Comparison of ENCODE assay signal across 1 cellular context in the genomic region with DNA sequence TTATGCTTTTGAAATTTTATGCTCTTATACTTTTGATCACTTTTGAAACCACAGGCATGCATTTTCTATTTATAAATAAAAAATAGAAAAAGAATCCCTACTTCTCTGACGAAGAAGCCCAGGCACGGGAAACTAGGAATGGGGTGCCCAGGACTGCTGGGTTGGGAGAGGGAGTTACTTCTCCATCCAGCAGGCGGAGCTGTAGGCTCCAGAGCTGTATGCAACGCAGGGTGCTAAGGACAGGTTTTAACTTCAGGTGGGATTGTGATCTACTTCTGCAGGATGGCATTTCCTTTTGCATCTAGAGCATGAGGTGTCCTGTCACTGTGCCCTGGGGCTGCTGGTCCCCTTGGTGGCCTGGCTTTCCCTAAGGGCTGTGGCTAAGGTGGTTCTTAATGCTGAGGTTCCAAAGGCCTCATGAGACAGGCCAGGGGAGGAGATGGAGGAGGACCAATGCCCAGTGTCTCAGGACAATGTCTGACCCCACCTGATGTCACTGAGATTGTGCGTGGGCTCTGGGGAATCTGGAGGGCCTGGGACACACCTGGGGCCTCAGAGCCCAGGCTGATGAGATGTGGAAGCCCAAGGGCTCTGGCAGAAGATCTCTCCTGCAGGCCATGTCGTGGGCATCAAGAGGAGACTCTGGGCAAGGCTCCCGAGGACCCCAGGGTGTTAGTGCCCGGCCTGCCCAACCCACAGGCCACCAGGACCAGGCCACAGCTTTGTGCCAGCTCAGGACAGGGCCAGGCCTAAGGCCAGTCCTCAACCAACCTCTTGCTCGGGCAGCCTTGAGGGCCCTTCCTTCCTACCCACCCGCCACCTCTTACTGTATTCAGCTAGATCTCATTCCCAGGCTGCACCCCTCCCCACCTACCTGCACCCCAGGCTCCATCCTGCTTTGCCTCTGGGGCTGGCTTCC.
TF ChIP-seq lines count a peak whose summit lies in the region.

No MANE protein-coding gene starts in this region.

TF ChIP-seq in HepG2, 621 proteins besides CTCF, POLR2A, EP300 and RAD21 (continued from another document and continues in another):
- TF ChIP-seq, protein P1, sequence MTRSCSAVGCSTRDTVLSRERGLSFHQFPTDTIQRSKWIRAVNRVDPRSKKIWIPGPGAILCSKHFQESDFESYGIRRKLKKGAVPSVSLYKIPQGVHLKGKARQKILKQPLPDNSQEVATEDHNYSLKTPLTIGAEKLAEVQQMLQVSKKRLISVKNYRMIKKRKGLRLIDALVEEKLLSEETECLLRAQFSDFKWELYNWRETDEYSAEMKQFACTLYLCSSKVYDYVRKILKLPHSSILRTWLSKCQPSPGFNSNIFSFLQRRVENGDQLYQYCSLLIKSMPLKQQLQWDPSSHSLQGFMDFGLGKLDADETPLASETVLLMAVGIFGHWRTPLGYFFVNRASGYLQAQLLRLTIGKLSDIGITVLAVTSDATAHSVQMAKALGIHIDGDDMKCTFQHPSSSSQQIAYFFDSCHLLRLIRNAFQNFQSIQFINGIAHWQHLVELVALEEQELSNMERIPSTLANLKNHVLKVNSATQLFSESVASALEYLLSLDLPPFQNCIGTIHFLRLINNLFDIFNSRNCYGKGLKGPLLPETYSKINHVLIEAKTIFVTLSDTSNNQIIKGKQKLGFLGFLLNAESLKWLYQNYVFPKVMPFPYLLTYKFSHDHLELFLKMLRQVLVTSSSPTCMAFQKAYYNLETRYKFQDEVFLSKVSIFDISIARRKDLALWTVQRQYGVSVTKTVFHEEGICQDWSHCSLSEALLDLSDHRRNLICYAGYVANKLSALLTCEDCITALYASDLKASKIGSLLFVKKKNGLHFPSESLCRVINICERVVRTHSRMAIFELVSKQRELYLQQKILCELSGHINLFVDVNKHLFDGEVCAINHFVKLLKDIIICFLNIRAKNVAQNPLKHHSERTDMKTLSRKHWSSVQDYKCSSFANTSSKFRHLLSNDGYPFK (CRISPR knock-in tag; IDR thresholded peaks at IDR 0.05; ENCODE audit: borderline replicate concordance) = no peak
- TF ChIP-seq ZNF234 (CRISPR knock-in tag; conservative IDR thresholded peaks at IDR 0.05) (no peak), HNRNPK (IDR thresholded peaks at IDR 0.05; ENCODE audit: low read depth, low read length, poor library complexity, severe bottlenecking) (no peak), ZNF678 (CRISPR knock-in tag; IDR thresholded peaks at IDR 0.05) (no peak), KDM6A (CRISPR knock-in tag; IDR thresholded peaks at IDR 0.05; ENCODE audit: low read depth) (no peak), ZNF841 (CRISPR knock-in tag; IDR thresholded peaks at IDR 0.05; ENCODE audit: borderline replicate concordance) (no peak), ZNF607 (CRISPR knock-in tag; IDR thresholded peaks at IDR 0.05; ENCODE audit: borderline replicate concordance) (peak; percentile 40; the same call in 1 of the 2 replicates), TGIF2 (CRISPR knock-in tag; IDR thresholded peaks at IDR 0.05) (no peak), ZFP62 (CRISPR knock-in tag; IDR thresholded peaks at IDR 0.05) (no peak), EEA1 (CRISPR knock-in tag; IDR thresholded peaks at IDR 0.05; ENCODE audit: borderline replicate concordance) (no peak), ERF (CRISPR knock-in tag; IDR thresholded peaks at IDR 0.05) (peak; percentile 75; the same call in 1 of the 2 replicates), CBX5 (CRISPR knock-in tag; IDR thresholded peaks at IDR 0.05; ENCODE audit: borderline replicate concordance) (no peak), ZNF567 (CRISPR knock-in tag; IDR thresholded peaks at IDR 0.05; ENCODE audit: borderline replicate concordance) (no peak), MEIS1 (CRISPR knock-in tag; IDR thresholded peaks at IDR 0.05; ENCODE audit: borderline replicate concordance) (peak; percentile 17; the same call in 1 of the 2 replicates), POGZ (CRISPR knock-in tag; IDR thresholded peaks at IDR 0.05) (peak; percentile 23; the same call in 1 of the 2 replicates), TBX3 (IDR thresholded peaks at IDR 0.05; ENCODE audit: borderline replicate concordance) (no peak), ZNF333 (CRISPR knock-in tag; IDR thresholded peaks at IDR 0.05; ENCODE audit: borderline replicate concordance) (0 out of 2 replicates have a peak, but pooled peaks have one; percentile 25), ZNF484 (CRISPR knock-in tag; IDR thresholded peaks at IDR 0.05; ENCODE audit: borderline replicate concordance, low read depth) (no peak), HCFC1 (IDR thresholded peaks at IDR 0.05; ENCODE audit: low read depth, low read length) (no peak), ZNF326 (CRISPR knock-in tag; IDR thresholded peaks at IDR 0.05; ENCODE audit: borderline replicate concordance) (no peak), ZEB1 (IDR thresholded peaks at IDR 0.05; ENCODE audit: insufficient replicate concordance, low read depth) (no peak), ZNF766 (CRISPR knock-in tag; IDR thresholded peaks at IDR 0.05; ENCODE audit: borderline replicate concordance) (no peak), SMC3 (IDR thresholded peaks at IDR 0.05; ENCODE audit: low read length) (peak; percentile 84), TEAD3 (CRISPR knock-in tag; optimal IDR thresholded peaks at IDR 0.05; ENCODE audit: borderline replicate concordance) (peak; percentile 45)
- TF ChIP-seq, protein P2, sequence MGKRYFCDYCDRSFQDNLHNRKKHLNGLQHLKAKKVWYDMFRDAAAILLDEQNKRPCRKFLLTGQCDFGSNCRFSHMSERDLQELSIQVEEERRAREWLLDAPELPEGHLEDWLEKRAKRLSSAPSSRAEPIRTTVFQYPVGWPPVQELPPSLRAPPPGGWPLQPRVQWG (CRISPR knock-in tag; IDR thresholded peaks at IDR 0.05; ENCODE audit: borderline replicate concordance, low read depth) = no peak
- TF ChIP-seq, protein P3, sequence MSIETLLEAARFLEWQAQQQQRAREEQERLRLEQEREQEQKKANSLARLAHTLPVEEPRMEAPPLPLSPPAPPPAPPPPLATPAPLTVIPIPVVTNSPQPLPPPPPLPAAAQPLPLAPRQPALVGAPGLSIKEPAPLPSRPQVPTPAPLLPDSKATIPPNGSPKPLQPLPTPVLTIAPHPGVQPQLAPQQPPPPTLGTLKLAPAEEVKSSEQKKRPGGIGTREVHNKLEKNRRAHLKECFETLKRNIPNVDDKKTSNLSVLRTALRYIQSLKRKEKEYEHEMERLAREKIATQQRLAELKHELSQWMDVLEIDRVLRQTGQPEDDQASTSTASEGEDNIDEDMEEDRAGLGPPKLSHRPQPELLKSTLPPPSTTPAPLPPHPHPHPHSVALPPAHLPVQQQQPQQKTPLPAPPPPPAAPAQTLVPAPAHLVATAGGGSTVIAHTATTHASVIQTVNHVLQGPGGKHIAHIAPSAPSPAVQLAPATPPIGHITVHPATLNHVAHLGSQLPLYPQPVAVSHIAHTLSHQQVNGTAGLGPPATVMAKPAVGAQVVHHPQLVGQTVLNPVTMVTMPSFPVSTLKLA (IDR thresholded peaks at IDR 0.05) = no peak
- TF ChIP-seq, protein P4, sequence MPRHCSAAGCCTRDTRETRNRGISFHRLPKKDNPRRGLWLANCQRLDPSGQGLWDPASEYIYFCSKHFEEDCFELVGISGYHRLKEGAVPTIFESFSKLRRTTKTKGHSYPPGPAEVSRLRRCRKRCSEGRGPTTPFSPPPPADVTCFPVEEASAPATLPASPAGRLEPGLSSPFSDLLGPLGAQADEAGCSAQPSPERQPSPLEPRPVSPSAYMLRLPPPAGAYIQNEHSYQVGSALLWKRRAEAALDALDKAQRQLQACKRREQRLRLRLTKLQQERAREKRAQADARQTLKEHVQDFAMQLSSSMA (CRISPR knock-in tag; IDR thresholded peaks at IDR 0.05) = 0 out of 2 replicates have a peak, but pooled peaks have one; percentile 31
- TF ChIP-seq, protein P5, sequence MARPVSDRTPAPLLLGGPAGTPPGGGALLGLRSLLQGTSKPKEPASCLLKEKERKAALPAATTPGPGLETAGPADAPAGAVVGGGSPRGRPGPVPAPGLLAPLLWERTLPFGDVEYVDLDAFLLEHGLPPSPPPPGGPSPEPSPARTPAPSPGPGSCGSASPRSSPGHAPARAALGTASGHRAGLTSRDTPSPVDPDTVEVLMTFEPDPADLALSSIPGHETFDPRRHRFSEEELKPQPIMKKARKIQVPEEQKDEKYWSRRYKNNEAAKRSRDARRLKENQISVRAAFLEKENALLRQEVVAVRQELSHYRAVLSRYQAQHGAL (CRISPR knock-in tag; IDR thresholded peaks at IDR 0.05; ENCODE audit: not compliant biosample characterization) = no peak
- TF ChIP-seq, protein P6, sequence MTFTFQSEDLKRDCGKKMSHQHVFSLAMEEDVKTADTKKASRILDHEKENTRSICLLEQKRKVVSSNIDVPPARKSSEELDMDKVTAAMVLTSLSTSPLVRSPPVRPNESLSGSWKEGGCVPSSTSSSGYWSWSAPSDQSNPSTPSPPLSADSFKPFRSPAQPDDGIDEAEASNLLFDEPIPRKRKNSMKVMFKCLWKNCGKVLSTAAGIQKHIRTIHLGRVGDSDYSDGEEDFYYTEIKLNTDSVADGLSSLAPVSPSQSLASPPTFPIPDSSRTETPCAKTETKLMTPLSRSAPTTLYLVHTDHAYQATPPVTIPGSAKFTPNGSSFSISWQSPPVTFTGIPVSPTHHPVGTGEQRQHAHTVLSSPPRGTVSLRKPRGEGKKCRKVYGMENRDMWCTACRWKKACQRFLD (CRISPR knock-in tag; IDR thresholded peaks at IDR 0.05; ENCODE audit: borderline replicate concordance) = no peak
- TF ChIP-seq, protein P7, sequence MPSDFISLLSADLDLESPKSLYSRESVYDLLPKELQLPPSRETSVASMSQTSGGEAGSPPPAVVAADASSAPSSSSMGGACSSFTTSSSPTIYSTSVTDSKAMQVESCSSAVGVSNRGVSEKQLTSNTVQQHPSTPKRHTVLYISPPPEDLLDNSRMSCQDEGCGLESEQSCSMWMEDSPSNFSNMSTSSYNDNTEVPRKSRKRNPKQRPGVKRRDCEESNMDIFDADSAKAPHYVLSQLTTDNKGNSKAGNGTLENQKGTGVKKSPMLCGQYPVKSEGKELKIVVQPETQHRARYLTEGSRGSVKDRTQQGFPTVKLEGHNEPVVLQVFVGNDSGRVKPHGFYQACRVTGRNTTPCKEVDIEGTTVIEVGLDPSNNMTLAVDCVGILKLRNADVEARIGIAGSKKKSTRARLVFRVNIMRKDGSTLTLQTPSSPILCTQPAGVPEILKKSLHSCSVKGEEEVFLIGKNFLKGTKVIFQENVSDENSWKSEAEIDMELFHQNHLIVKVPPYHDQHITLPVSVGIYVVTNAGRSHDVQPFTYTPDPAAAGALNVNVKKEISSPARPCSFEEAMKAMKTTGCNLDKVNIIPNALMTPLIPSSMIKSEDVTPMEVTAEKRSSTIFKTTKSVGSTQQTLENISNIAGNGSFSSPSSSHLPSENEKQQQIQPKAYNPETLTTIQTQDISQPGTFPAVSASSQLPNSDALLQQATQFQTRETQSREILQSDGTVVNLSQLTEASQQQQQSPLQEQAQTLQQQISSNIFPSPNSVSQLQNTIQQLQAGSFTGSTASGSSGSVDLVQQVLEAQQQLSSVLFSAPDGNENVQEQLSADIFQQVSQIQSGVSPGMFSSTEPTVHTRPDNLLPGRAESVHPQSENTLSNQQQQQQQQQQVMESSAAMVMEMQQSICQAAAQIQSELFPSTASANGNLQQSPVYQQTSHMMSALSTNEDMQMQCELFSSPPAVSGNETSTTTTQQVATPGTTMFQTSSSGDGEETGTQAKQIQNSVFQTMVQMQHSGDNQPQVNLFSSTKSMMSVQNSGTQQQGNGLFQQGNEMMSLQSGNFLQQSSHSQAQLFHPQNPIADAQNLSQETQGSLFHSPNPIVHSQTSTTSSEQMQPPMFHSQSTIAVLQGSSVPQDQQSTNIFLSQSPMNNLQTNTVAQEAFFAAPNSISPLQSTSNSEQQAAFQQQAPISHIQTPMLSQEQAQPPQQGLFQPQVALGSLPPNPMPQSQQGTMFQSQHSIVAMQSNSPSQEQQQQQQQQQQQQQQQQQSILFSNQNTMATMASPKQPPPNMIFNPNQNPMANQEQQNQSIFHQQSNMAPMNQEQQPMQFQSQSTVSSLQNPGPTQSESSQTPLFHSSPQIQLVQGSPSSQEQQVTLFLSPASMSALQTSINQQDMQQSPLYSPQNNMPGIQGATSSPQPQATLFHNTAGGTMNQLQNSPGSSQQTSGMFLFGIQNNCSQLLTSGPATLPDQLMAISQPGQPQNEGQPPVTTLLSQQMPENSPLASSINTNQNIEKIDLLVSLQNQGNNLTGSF (CRISPR knock-in tag; IDR thresholded peaks at IDR 0.05) = no peak
- TF ChIP-seq, protein P8, sequence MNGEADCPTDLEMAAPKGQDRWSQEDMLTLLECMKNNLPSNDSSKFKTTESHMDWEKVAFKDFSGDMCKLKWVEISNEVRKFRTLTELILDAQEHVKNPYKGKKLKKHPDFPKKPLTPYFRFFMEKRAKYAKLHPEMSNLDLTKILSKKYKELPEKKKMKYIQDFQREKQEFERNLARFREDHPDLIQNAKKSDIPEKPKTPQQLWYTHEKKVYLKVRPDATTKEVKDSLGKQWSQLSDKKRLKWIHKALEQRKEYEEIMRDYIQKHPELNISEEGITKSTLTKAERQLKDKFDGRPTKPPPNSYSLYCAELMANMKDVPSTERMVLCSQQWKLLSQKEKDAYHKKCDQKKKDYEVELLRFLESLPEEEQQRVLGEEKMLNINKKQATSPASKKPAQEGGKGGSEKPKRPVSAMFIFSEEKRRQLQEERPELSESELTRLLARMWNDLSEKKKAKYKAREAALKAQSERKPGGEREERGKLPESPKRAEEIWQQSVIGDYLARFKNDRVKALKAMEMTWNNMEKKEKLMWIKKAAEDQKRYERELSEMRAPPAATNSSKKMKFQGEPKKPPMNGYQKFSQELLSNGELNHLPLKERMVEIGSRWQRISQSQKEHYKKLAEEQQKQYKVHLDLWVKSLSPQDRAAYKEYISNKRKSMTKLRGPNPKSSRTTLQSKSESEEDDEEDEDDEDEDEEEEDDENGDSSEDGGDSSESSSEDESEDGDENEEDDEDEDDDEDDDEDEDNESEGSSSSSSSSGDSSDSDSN (CRISPR knock-in tag; IDR thresholded peaks at IDR 0.05) = peak; percentile 39; the same call in 1 of the 2 replicates
- TF ChIP-seq, protein P9, sequence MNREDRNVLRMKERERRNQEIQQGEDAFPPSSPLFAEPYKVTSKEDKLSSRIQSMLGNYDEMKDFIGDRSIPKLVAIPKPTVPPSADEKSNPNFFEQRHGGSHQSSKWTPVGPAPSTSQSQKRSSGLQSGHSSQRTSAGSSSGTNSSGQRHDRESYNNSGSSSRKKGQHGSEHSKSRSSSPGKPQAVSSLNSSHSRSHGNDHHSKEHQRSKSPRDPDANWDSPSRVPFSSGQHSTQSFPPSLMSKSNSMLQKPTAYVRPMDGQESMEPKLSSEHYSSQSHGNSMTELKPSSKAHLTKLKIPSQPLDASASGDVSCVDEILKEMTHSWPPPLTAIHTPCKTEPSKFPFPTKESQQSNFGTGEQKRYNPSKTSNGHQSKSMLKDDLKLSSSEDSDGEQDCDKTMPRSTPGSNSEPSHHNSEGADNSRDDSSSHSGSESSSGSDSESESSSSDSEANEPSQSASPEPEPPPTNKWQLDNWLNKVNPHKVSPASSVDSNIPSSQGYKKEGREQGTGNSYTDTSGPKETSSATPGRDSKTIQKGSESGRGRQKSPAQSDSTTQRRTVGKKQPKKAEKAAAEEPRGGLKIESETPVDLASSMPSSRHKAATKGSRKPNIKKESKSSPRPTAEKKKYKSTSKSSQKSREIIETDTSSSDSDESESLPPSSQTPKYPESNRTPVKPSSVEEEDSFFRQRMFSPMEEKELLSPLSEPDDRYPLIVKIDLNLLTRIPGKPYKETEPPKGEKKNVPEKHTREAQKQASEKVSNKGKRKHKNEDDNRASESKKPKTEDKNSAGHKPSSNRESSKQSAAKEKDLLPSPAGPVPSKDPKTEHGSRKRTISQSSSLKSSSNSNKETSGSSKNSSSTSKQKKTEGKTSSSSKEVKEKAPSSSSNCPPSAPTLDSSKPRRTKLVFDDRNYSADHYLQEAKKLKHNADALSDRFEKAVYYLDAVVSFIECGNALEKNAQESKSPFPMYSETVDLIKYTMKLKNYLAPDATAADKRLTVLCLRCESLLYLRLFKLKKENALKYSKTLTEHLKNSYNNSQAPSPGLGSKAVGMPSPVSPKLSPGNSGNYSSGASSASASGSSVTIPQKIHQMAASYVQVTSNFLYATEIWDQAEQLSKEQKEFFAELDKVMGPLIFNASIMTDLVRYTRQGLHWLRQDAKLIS (CRISPR knock-in tag; IDR thresholded peaks at IDR 0.05) = no peak
- TF ChIP-seq, protein P10, sequence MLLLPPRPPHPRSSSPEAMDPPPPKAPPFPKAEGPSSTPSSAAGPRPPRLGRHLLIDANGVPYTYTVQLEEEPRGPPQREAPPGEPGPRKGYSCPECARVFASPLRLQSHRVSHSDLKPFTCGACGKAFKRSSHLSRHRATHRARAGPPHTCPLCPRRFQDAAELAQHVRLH (CRISPR knock-in tag; IDR thresholded peaks at IDR 0.05; ENCODE audit: borderline replicate concordance, low read depth) = no peak
